26 cellular contexts compared by ENCODE assay signal in genomic region chr12:46982629-46983392, GRCh38.
DNase-seq lines count a peak whose midpoint lies in the region; ATAC-seq and TF ChIP-seq lines count a peak whose summit lies in the region.
"Had no signal": no experiment of that assay in that cellular context is flagged by ENCODE, and none has a peak within 500 bp of the region (broad histone marks: within the 10 kb centered on the region; RNA-seq: fewer than 3 reads in every experiment).

No MANE protein-coding gene starts in this region.

- ATAC-seq in IMR-90 (ENCODE audit: low read depth) (no peak), upper lobe of right lung (peak; percentile 9)
- ATAC-seq in activated naive CD8-positive, alpha-beta T cell treated with anti-CD3 and anti-CD28 coated beads, Interleukin-2, amount 50 U/mL, for 24 hours, result no peak
- ATAC-seq: sciatic nerve had no signal

- H3K27ac Mint-ChIP-seq in activated naive CD8-positive, alpha-beta T cell treated with anti-CD3 and anti-CD28 coated beads, Interleukin-2, amount 50 U/mL, for 24 hours, result no peak overlapping the region
- H3K27ac Mint-ChIP-seq: activated CD4-positive, alpha-beta memory T cell treated with anti-CD3 and anti-CD28 coated beads, Interleukin-2, amount 10 ng/mL, durations not matched to agents 7 days and 5 days; activated naive CD4-positive, alpha-beta T cell treated with anti-CD3 and anti-CD28 coated beads, Interleukin-2, amount 50 U/mL, for 24 hours; activated T-helper 2 cell treated with anti-CD3 and anti-CD28 coated beads, Interferon-gamma antibody, Interleukin-2, Interleukin-4, amounts not matched to agents 10 μg/mL and 5 μg/mL and 100 μg/mL, durations not matched to agents 14 hours and 24 hours and 36 hours; IgD-negative memory B cell; memory B cell had no signal

- TF ChIP-seq POLR2A in IMR-90 (IDR thresholded peaks at IDR 0.05; ENCODE audit: low read depth, low read length), result no peak

- no peak overlapping the region for H3K18ac ChIP-seq in IMR-90 (ENCODE audit: low read depth, low read length)

- no peaks in the 10 kb centered on the region for H3K27me3 ChIP-seq in IMR-90 (ENCODE audit: control insufficient read depth, insufficient read depth, low read length)
- H3K27me3 ChIP-seq in SJSA1 (replicated peaks), result peaks cover 18% of the 10 kb centered on the region
- H3K27me3 ChIP-seq in upper lobe of right lung, result peaks cover 9% of the 10 kb centered on the region
- H3K27me3 ChIP-seq: BLaER1 treated with 17β-estradiol and CSF1 and Interleukin-3, amounts not matched to agents 10 nM and 100 nM; neutrophil; tibial artery had no signal

- H3K27ac ChIP-seq in IMR-90 (ENCODE audit: insufficient read depth, low read length), result no peak overlapping the region
- H3K27ac ChIP-seq in SJSA1, result no peak overlapping the region
- H3K27ac ChIP-seq in upper lobe of right lung, result no peak overlapping the region
- H3K27ac ChIP-seq: BLaER1 treated with 17β-estradiol and CSF1 and Interleukin-3, amounts not matched to agents 10 nM and 100 nM; neutrophil; tibial artery had no signal

- peak overlapping the region in 1 of 2 experiments; percentile 15; a peak in 1 of 4 replicates for H4K8ac ChIP-seq in IMR-90 (ENCODE audit: low read depth in 2 of 2, low read length in 2 of 2)

- 0 out of 4 replicates have a peak, but pooled peaks cover 0 to 3% of the 10 kb centered on the region in 2 experiments for H3K79me1 ChIP-seq in IMR-90 (ENCODE audit: low read depth in 1 of 2, low read length in 2 of 2)

- no peak overlapping the region for H3K4me3 ChIP-seq in IMR-90 (ENCODE audit: insufficient read depth, low read depth, low read length)
- no peak overlapping the region for H3K4me3 ChIP-seq in SJSA1
- no peak overlapping the region for H3K4me3 ChIP-seq in upper lobe of right lung
- H3K4me3 ChIP-seq: BLaER1 treated with 17β-estradiol and CSF1 and Interleukin-3, amounts not matched to agents 10 nM and 100 nM; tibial artery had no signal

- no peaks in the 10 kb centered on the region for H3K36me3 Mint-ChIP-seq in activated naive CD8-positive, alpha-beta T cell treated with anti-CD3 and anti-CD28 coated beads, Interleukin-2, amount 50 U/mL, for 24 hours (ENCODE audit: low read depth)
- H3K36me3 Mint-ChIP-seq: activated naive CD4-positive, alpha-beta T cell treated with anti-CD3 and anti-CD28 coated beads, Interleukin-2, amount 50 U/mL, for 24 hours; IgD-negative memory B cell had no signal

- BruUV-seq in IMR-90 (replicated peaks; lab: Mats Ljungman, UMichigan), result no TSS peak

- H2AFZ ChIP-seq in IMR-90 (replicated peaks; ENCODE audit: low read length, poor library complexity), result peak overlapping the region; percentile 79

- CTCF ChIA-PET in IMR-90 (lab: Yijun Ruan, JAX), result interaction anchor here (0.6 to 3.3 kb wide), 6 partner anchors 12 to 367 kb away, joined by 3 to 23 read pairs (median 4); no protein-coding TSS in a partner anchor

- in situ Hi-C loops in IMR-90 (cut with MboI; ENCODE audit: low sequenced_read_pairs) (no loop called here), GM13977 (cut with MboI; ENCODE audit: low pct_unique_long_range_greater_than_20kb, low sequenced_read_pairs, unreplicated experiment) (no loop called here)

- no peaks in the 10 kb centered on the region for H3K4me1 ChIP-seq in IMR-90 (ENCODE audit: control insufficient read depth, insufficient read depth, low read length)
- H3K4me1 ChIP-seq in SJSA1 (replicated peaks), result peaks cover 10% of the 10 kb centered on the region
- H3K4me1 ChIP-seq in upper lobe of right lung, result no peaks in the 10 kb centered on the region
- H3K4me1 ChIP-seq: tibial artery had no signal

- H3K14ac ChIP-seq in IMR-90 (replicated peaks; ENCODE audit: low read depth, low read length), result peak overlapping the region; percentile 52

- WGBS in IMR-90 (ENCODE audit: extremely low coverage in 2 of 2, insufficient read length in 1 of 2), 2 experiments, result 83% methylated on average over 2 of the region's 2 CpGs; no CpG with 5 or more reads in 1 of the 2 experiments

- H3K4ac ChIP-seq in IMR-90 (ENCODE audit: low read depth, low read length), result peak overlapping the region; percentile 32; the same call in 1 of the 2 replicates

- 0 out of 2 replicates have a peak overlapping the region, but pooled peaks have one; percentile 24 for H4K91ac ChIP-seq in IMR-90 (ENCODE audit: insufficient read depth, low read depth, low read length)

- H3K9ac ChIP-seq in IMR-90 (ENCODE audit: low read depth, low read length), result no peak overlapping the region
- H3K9ac ChIP-seq: BLaER1 treated with 17β-estradiol and CSF1 and Interleukin-3, amounts not matched to agents 10 nM and 100 nM had no signal

- no peak overlapping the region for H4K5ac ChIP-seq in IMR-90 (ENCODE audit: low read depth, low read length)

- peak overlapping the region; percentile 52 for H2AK5ac ChIP-seq in IMR-90 (ENCODE audit: low read depth, low read length)

- no peak overlapping the region for H3K4me2 ChIP-seq in IMR-90 (ENCODE audit: low read depth, low read length)
- H3K4me2 ChIP-seq: BLaER1 treated with 17β-estradiol and CSF1 and Interleukin-3, amounts not matched to agents 10 nM and 100 nM had no signal

- H3K9me1 ChIP-seq in IMR-90 (ENCODE audit: insufficient read depth, low read length), result peaks cover 7% of the 10 kb centered on the region; the same call in 1 of the 2 replicates

- no peaks in the 10 kb centered on the region for H3K9me3 Mint-ChIP-seq in activated naive CD8-positive, alpha-beta T cell treated with anti-CD3 and anti-CD28 coated beads, Interleukin-2, amount 50 U/mL, for 24 hours
- H3K9me3 Mint-ChIP-seq: activated naive CD4-positive, alpha-beta T cell treated with anti-CD3 and anti-CD28 coated beads, Interleukin-2, amount 50 U/mL, for 24 hours; activated T-helper 2 cell treated with anti-CD3 and anti-CD28 coated beads, Interferon-gamma antibody, Interleukin-2, Interleukin-4, amounts not matched to agents 10 μg/mL and 5 μg/mL and 100 μg/mL, durations not matched to agents 14 hours and 24 hours and 36 hours; IgD-negative memory B cell had no signal

- DNase-seq in IMR-90 (no peak), SJSA1 (ENCODE audit: low read depth in 1 of 2, low spot score in 2 of 2) (peak; percentile 81 to 89), kidney tubule cell (ENCODE audit: low spot score) (peak; percentile 20), upper lobe of right lung (no peak), mucosa of gallbladder (ENCODE audit: low spot score) (no peak), GM13977 (ENCODE audit: low spot score) (no peak)
- no peak for DNase-seq in activated naive CD8-positive, alpha-beta T cell treated with anti-CD3 and anti-CD28 coated beads, Interleukin-2, amount 50 U/mL, for 24 hours
- DNase-seq: activated CD4-positive, alpha-beta memory T cell treated with anti-CD3 and anti-CD28 coated beads, Interleukin-2, amount 10 ng/mL, durations not matched to agents 7 days and 5 days; activated CD4-positive, alpha-beta T cell treated with anti-CD3 and anti-CD28 coated beads for 1 hour; DMS153; hypothalamus; NCI-H1092; NCI-H1694; NCI-H446 treated with DMSO at 0.1 percent for 48 hours; NCI-H82; SHP77; stimulated activated CD8-positive, alpha-beta memory T cell treated with anti-CD3 and anti-CD28 coated beads, Interleukin-4, amount 100 ng/mL, for 48 hours; SW 1271; tibial artery had no signal

- POLR2A ChIA-PET in IMR-90 (lab: Charles Lee; ENCODE audit: unreplicated experiment), result no interaction called here

- H3K4me3 Mint-ChIP-seq in activated naive CD8-positive, alpha-beta T cell treated with anti-CD3 and anti-CD28 coated beads, Interleukin-2, amount 50 U/mL, for 24 hours, result no peak overlapping the region
- H3K4me3 Mint-ChIP-seq: activated CD4-positive, alpha-beta memory T cell treated with anti-CD3 and anti-CD28 coated beads, Interleukin-2, amount 10 ng/mL, durations not matched to agents 7 days and 5 days; activated naive CD4-positive, alpha-beta T cell treated with anti-CD3 and anti-CD28 coated beads, Interleukin-2, amount 50 U/mL, for 24 hours; IgD-negative memory B cell; memory B cell had no signal

- H3K9me3 ChIP-seq in IMR-90 (ENCODE audit: control insufficient read depth, insufficient read depth, low read length) (no peaks in the 10 kb centered on the region), SJSA1 (replicated peaks) (no peaks in the 10 kb centered on the region), upper lobe of right lung (no peaks in the 10 kb centered on the region)
- H3K9me3 ChIP-seq: neutrophil, tibial artery had no signal

- H3K56ac ChIP-seq in IMR-90 (ENCODE audit: extremely low read depth, insufficient read depth, low read length), result no peak overlapping the region

- peak overlapping the region; percentile 86; the same call in 2 of the 3 replicates for H2BK15ac ChIP-seq in IMR-90 (ENCODE audit: low read depth, low read length)

- no peak for TF ChIP-seq CTCF in IMR-90 (conservative IDR thresholded peaks at IDR 0.05; ENCODE audit: low read depth, low read length)
- no peak for TF ChIP-seq CTCF in upper lobe of right lung (IDR thresholded peaks at IDR 0.05)
- no peak for TF ChIP-seq CTCF in GM13977 (IDR thresholded peaks at IDR 0.05; ENCODE audit: extremely low read depth, insufficient read depth, missing control alignments)

- no peaks in the 10 kb centered on the region for H3K36me3 ChIP-seq in IMR-90 (ENCODE audit: control insufficient read depth, insufficient read depth, low read length)
- H3K36me3 ChIP-seq in SJSA1, result no peaks in the 10 kb centered on the region
- no peaks in the 10 kb centered on the region for H3K36me3 ChIP-seq in upper lobe of right lung
- H3K36me3 ChIP-seq: BLaER1 treated with 17β-estradiol and CSF1 and Interleukin-3, amounts not matched to agents 10 nM and 100 nM; neutrophil; tibial artery had no signal

- dilution Hi-C loops in IMR-90 (cut with HindIII; ENCODE audit: low sequenced_read_pairs, unreplicated experiment), result no loop called here

- H2BK120ac ChIP-seq in IMR-90 (ENCODE audit: low read depth, low read length), result peak overlapping the region; percentile 52

- peak overlapping the region; percentile 68 for H2AK9ac ChIP-seq in IMR-90 (replicated peaks; ENCODE audit: low read depth, low read length, poor library complexity)

- intact Hi-C loops in IMR-90 (cut with micrococcal nuclease), result loop anchor here (5.0 kb wide), 1 partner anchor 611 kb away; the partner anchor contains the start of gene SLC38A2
- intact Hi-C loops in upper lobe of right lung (cut with DNase I), result no loop called here

- TF ChIP-seq RAD21 in IMR-90 (IDR thresholded peaks at IDR 0.05; ENCODE audit: low read length), result no peak

- peak overlapping the region; percentile 32; the same call in 1 of the 2 replicates for H3K23ac ChIP-seq in IMR-90 (ENCODE audit: low read depth, low read length)

- peaks cover 9% of the 10 kb centered on the region for H3K27me3 Mint-ChIP-seq in activated naive CD8-positive, alpha-beta T cell treated with anti-CD3 and anti-CD28 coated beads, Interleukin-2, amount 50 U/mL, for 24 hours

- H2BK5ac ChIP-seq in IMR-90 (ENCODE audit: low read depth, low read length, poor library complexity, severe bottlenecking), result no peak overlapping the region

- peak overlapping the region; percentile 28 for H2BK20ac ChIP-seq in IMR-90 (ENCODE audit: low read depth, low read length)

- no peaks in the 10 kb centered on the region for H4K20me1 ChIP-seq in IMR-90 (ENCODE audit: insufficient read depth, low read length)
- H4K20me1 ChIP-seq: BLaER1 treated with 17β-estradiol and CSF1 and Interleukin-3, amounts not matched to agents 10 nM and 100 nM had no signal

- H3K4me1 Mint-ChIP-seq in activated naive CD8-positive, alpha-beta T cell treated with anti-CD3 and anti-CD28 coated beads, Interleukin-2, amount 50 U/mL, for 24 hours, result no peaks in the 10 kb centered on the region

TF ChIP-seq in IMR-90, 13 proteins besides CTCF, POLR2A, EP300 and RAD21 (continues in another document):
- TF ChIP-seq SMC3 (IDR thresholded peaks at IDR 0.05; ENCODE audit: low read depth, low read length), result no peak

Comparison
In these comparisons a context has a peak if more than half of its experiments do, and no peak if none do; other contexts are left out.
1. DNase-seq: peak in SJSA1 (2 of 2) and kidney tubule cell (single experiment); none in IMR-90 (single experiment), upper lobe of right lung (single experiment), mucosa of gallbladder (single experiment), GM13977 (single experiment) and activated naive CD8-positive, alpha-beta T cell treated with anti-CD3 and anti-CD28 coated beads, Interleukin-2, amount 50 U/mL, for 24 hours (single experiment).